Comparison of ENCODE assay signal across 1 cellular context in the genomic region with DNA sequence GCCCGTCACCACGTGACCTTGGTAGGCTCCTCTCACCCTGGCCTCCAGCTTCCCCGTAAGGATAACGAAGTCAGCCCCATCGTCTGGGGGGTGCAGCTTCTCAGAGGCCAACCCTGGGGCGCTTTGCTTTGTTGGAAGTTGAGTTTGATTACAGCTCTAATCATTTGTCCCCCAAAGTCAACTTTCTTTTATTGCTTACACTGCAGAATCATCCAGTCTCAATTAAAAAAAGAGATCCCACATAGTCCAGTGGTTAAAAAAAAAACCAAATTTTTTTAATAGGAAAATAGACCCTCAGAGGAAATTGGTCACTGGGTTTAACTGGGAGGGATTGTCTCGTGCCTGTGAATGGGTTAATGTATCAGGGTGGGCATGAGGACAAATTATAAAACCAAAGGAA.
TF ChIP-seq lines count a peak whose summit lies in the region.

No MANE protein-coding gene starts in this region.

TF ChIP-seq in IMR-90, 13 proteins besides CTCF, POLR2A, EP300 and RAD21:
- TF ChIP-seq, protein P1, sequence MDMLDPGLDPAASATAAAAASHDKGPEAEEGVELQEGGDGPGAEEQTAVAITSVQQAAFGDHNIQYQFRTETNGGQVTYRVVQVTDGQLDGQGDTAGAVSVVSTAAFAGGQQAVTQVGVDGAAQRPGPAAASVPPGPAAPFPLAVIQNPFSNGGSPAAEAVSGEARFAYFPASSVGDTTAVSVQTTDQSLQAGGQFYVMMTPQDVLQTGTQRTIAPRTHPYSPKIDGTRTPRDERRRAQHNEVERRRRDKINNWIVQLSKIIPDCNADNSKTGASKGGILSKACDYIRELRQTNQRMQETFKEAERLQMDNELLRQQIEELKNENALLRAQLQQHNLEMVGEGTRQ (IDR thresholded peaks at IDR 0.05; ENCODE audit: low read depth, low read length): no peak
- TF ChIP-seq MXI1 (IDR thresholded peaks at IDR 0.05; ENCODE audit: borderline replicate concordance, low read depth, low read length) (no peak), RCOR1 (IDR thresholded peaks at IDR 0.05; ENCODE audit: insufficient replicate concordance, low read length) (no peak), NFE2L2 (IDR thresholded peaks at IDR 0.05; ENCODE audit: low read depth, low read length) (no peak), FOS (IDR thresholded peaks at IDR 0.05; ENCODE audit: low read depth, low read length) (no peak), CHD1 (IDR thresholded peaks at IDR 0.05; ENCODE audit: low read depth, low read length) (no peak), MAFK (IDR thresholded peaks at IDR 0.05; ENCODE audit: low read depth, low read length) (peak; percentile 60)
